8 cellular contexts compared by ENCODE assay signal in the genomic region with DNA sequence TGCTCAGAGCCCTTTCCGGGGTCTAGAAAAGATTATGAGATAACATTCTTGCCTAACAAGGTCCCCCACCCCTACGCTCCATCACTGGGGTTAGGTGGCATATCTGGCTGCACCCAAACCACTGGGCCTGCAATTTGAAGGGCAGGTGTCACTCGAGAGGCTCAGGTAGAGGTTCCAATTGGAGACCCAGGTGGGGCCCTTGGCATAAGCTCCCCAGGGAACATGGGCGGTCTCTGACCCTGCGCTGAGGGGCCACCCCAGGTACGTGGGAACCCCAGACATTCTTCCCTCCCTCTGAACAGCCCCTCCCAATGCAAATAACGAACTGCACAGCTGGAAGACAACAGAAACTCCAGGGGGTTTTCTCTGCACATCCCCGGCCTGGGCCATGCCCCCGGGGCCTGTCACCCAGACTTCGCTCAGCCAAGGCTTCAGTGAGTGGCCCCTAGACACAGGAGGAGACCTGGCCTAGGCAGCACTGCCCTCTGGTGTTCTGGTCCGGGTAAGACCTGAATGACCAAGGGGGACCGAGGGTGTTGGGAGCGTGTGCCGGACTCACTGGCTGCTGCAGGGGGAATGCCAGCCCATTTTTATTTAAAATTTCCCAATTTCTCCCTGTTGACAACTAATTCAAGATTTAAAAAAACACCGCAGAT. TPM values are rescaled to one million over a fixed set of nuclear protein-coding genes. Genes with fewer than 3 reads are reported as not detected.
DNase-seq lines count a peak whose midpoint lies in the region; ATAC-seq, FAIRE-seq and TF ChIP-seq lines count a peak whose summit lies in the region.

No MANE protein-coding gene starts in this region.

- CTCF ChIA-PET in T-cell (lab: Charles Lee), result interaction anchor here (0.9 to 1.3 kb wide), 4 partner anchors 47 to 378 kb away, joined by 3 to 6 read pairs (median 4); no protein-coding TSS in a partner anchor

- H3K9me3 Mint-ChIP-seq in T-cell, result no peaks in the 10 kb centered on the region

- peak; percentile 48; the same call in 1 of the 2 replicates for TF ChIP-seq CTCF in KMS-11 (conservative IDR thresholded peaks at IDR 0.05; ENCODE audit: low read depth, low read length)
- peak; percentile 69 for TF ChIP-seq CTCF in bronchial epithelial cell (IDR thresholded peaks at IDR 0.05; ENCODE audit: insufficient read depth, low read length, severe bottlenecking)

- no peak overlapping the region for H3K9ac ChIP-seq in KMS-11

- no peaks in the 10 kb centered on the region for H3K27me3 ChIP-seq in KMS-11 (ENCODE audit: insufficient read depth, low read depth)
- no peaks in the 10 kb centered on the region for H3K27me3 ChIP-seq in bronchial epithelial cell (ENCODE audit: control insufficient read depth, insufficient read depth, low read length)

- peaks cover 26% of the 10 kb centered on the region for H3K36me3 Mint-ChIP-seq in T-cell

- H3K27ac ChIP-seq in KMS-11, result no peak overlapping the region

- H3K36me3 ChIP-seq in KMS-11 (ENCODE audit: insufficient read depth) (no peaks in the 10 kb centered on the region), bronchial epithelial cell (ENCODE audit: control insufficient read depth, insufficient read depth, low read length) (peaks cover 34% of the 10 kb centered on the region)

- ATAC-seq in T-cell (replicated peaks in 1 of 4), result peak; percentile 39 to 63 (median 60)
- ATAC-seq in HG02973 (IDR thresholded peaks at IDR 0.05; ENCODE audit: unreplicated experiment), result no peak

- peaks cover 6 to 11% (median 9%) of the 10 kb centered on the region in 3 donors for H3K4me1 Mint-ChIP-seq in T-cell

- H4K20me1 ChIP-seq in KMS-11 (ENCODE audit: insufficient read depth), result no peaks in the 10 kb centered on the region

- peak; percentile 73 for DNase-seq in DMS79 treated with DMSO at 0.1 percent for 48 hours (lab: John Stamatoyannopoulos, UW)
- peak in 26 of 34 experiments; percentile 20 to 54 (median 37) for DNase-seq in T-cell
- no peak for DNase-seq in bronchial epithelial cell (ENCODE audit: low read depth)
- DNase-seq in left kidney (ENCODE audit: low read depth, low spot score), result peak; percentile 79
- DNase-seq in stimulated activated CD8-positive, alpha-beta memory T cell treated with anti-CD3 and anti-CD28 coated beads, Interleukin-4, amount 100 ng/mL, for 48 hours, result peak; percentile 72
- DNase-seq in mucosa of gallbladder (ENCODE audit: low spot score), result no peak

- no peak overlapping the region for H2AFZ ChIP-seq in KMS-11 (ENCODE audit: low read depth)

- H3K27me3 Mint-ChIP-seq in T-cell, result no peaks in the 10 kb centered on the region

- peak overlapping the region in 1 of 2 donors; percentile 22 for H3K27ac Mint-ChIP-seq in T-cell

- FAIRE-seq in bronchial epithelial cell (lab: Jason Lieb, UNC), result no peak

- no peaks in the 10 kb centered on the region for H3K4me1 ChIP-seq in KMS-11 (ENCODE audit: low read depth, poor library complexity, severe bottlenecking)

- no peaks in the 10 kb centered on the region for H3K79me2 ChIP-seq in KMS-11 (ENCODE audit: insufficient read depth, low read depth)

- POLR2A ChIA-PET in T-cell (lab: Charles Lee), result no interaction called here

- no peak overlapping the region for H3K4me3 Mint-ChIP-seq in T-cell

- no peak overlapping the region for H3K4me2 ChIP-seq in KMS-11

- H3K4me3 ChIP-seq in KMS-11 (IDR thresholded peaks at IDR 0.05; ENCODE audit: insufficient read depth, low read depth, low read length) (no peak overlapping the region), bronchial epithelial cell (ENCODE audit: low read depth, low read length) (no peak overlapping the region)

RNA-seq across cellular contexts. Expression of gene DSTN, which starts 47.5 kb away (rescaled TPM):
- 10 to 100 TPM; 36.3 to 41.7 (median 41.3) TPM for total RNA-seq in T-cell
- total RNA-seq in bronchial epithelial cell, result 149 and 200 TPM in 2 replicates
- total RNA-seq in mucosa of gallbladder, result 738 TPM

Comparison
In these comparisons a context has a peak if more than half of its experiments do, and no peak if none do; other contexts are left out.
1. DNase-seq: peak in DMS79 treated with DMSO at 0.1 percent for 48 hours (single experiment), T-cell (26 of 34), left kidney (single experiment) and stimulated activated CD8-positive, alpha-beta memory T cell treated with anti-CD3 and anti-CD28 coated beads, Interleukin-4, amount 100 ng/mL, for 48 hours (single experiment); none in bronchial epithelial cell (single experiment) and mucosa of gallbladder (single experiment).